In the genomic region with DNA sequence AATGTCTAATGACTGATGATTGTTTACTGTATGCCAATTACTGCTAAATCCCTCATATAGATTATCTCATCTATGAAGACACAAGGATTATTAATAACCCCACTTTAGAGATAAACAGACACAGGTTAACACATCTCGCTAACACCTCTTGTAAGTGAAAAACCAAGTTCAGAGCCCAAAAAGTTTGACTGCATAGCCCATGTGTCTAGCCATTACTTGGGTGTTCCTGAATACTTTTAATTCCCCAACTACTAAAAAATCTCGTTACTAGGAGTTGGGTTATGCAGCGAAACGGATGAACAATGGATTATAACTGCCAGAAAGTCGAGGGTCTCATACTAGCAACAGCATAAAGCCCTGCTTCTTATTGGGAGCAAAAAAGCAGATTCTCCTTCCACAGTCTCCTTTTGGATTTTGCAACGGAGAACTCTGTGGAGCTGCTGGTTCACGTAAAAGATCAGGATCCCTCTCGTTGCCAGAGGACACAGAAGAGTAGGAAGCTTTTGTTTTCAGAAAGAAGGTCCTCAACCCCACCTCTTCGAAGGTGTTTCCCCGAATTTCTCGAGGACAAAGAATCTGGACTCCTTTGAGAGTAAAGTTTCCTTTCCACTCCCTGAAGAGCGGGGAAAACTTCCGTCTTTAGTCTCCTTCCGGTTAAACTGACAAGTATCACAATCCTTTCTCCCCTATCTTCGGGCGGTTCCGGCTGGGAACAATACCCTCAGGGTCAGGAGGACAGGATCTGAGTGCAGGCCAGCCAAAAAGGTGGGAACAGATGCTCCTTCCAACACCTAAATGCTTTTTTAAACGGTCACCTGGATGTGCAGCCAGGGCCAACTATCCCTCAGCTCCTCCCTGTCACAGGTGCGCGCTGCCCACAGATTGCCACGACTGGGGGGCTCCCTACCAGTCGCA, we compare ENCODE assay signal across 8 cellular contexts. TPM values are rescaled to one million over a fixed set of nuclear protein-coding genes. Genes with fewer than 3 reads are reported as not detected.
DNase-seq lines count a peak whose midpoint lies in the region; ATAC-seq, FAIRE-seq and TF ChIP-seq lines count a peak whose summit lies in the region.

No MANE protein-coding gene starts in this region.

- peak overlapping the region; percentile 100 for H3K27ac Mint-ChIP-seq in T-cell

- H3K4me3 ChIP-seq in HUES48 (ENCODE audit: low read depth, low read length) (peak overlapping the region; percentile 90), epithelial cell of proximal tubule (ENCODE audit: low read depth, low read length) (peak overlapping the region; percentile 79)

- H3K36me3 Mint-ChIP-seq in T-cell = peaks cover 28% of the 10 kb centered on the region

- POLR2A ChIA-PET in T-cell (lab: Charles Lee) = interaction anchor here (0.6 to 7.1 kb wide), 10 partner anchors 8 to 316 kb away, joined by 3 to 164 read pairs (median 3); partner anchors contain the start of genes EIF4G2 (in 2 of the 2), CTR9 (in 1 of the 2) and RNF141 (in 1 of the 2)

- H3K36me3 ChIP-seq in HUES48 (ENCODE audit: control insufficient read depth, insufficient read depth, low read length) = peaks cover 42% of the 10 kb centered on the region

- DNase-seq in activated CD4-positive, alpha-beta T cell treated with anti-CD3 and anti-CD28 coated beads for 24 hours (ENCODE audit: low read depth in 2 of 2) = peak; percentile 6 to 11
- DNase-seq in activated CD4-positive, alpha-beta T cell treated with anti-CD3 and anti-CD28 coated beads for 48 hours = no peak
- peak in 6 of 34 experiments; percentile 1 to 33 (median 6) for DNase-seq in T-cell
- no peak for DNase-seq in epithelial cell of proximal tubule (ENCODE audit: low read depth)
- DNase-seq in middle frontal gyrus (ENCODE audit: extremely low spot score, low spot score) = peak; percentile 21
- peak; percentile 28 for DNase-seq in urothelium cell line (ENCODE audit: low spot score)

- ATAC-seq in GM21528 (IDR thresholded peaks at IDR 0.05; ENCODE audit: low FRiP score, unreplicated experiment) (peak; percentile 18), T-cell (replicated peaks in 1 of 4) (peak; percentile 5 to 23 (median 10))

- peak overlapping the region; percentile 90 for H3K9ac ChIP-seq in HUES48 (ENCODE audit: low read depth, low read length)

- peak overlapping the region; percentile 96 for H3K27ac ChIP-seq in HUES48 (ENCODE audit: low read depth, low read length)

- H3K4me3 Mint-ChIP-seq in T-cell = peak overlapping the region; percentile 98 to 100 (median 100)

- H3K9me3 ChIP-seq in HUES48 (ENCODE audit: control insufficient read depth, insufficient read depth, low read length) = no peaks in the 10 kb centered on the region

- H3K27me3 ChIP-seq in HUES48 (ENCODE audit: control insufficient read depth, insufficient read depth, low read length) = no peaks in the 10 kb centered on the region

- H3K9me3 Mint-ChIP-seq in T-cell = no peaks in the 10 kb centered on the region

- FAIRE-seq in urothelium cell line (lab: Jason Lieb, UNC) = no peak

- no peak for TF ChIP-seq CTCF in epithelial cell of proximal tubule (conservative IDR thresholded peaks at IDR 0.05; ENCODE audit: low read depth, low read length)

- CTCF ChIA-PET in T-cell (lab: Charles Lee) = interaction anchor here (0.5 to 4.7 kb wide), 7 partner anchors 8 to 316 kb away, joined by 3 to 60 read pairs (median 4); partner anchors contain the start of genes CTR9 (in 1 of the 2), EIF4G2 (in 1 of the 2) and RNF141 (in 1 of the 2)

- peaks cover 41 to 54% (median 50%) of the 10 kb centered on the region in 3 donors for H3K4me1 Mint-ChIP-seq in T-cell

- H3K27me3 Mint-ChIP-seq in T-cell = no peaks in the 10 kb centered on the region

- H3K4me1 ChIP-seq in HUES48 (ENCODE audit: control insufficient read depth, insufficient read depth, low read length) = peaks cover 8% of the 10 kb centered on the region; the same call in 1 of the 2 replicates

RNA-seq across cellular contexts. Expression of gene ZBED5, which starts 0.9 kb away (rescaled TPM):
- total RNA-seq in T-cell (100 to 1,000 TPM in 3 of 5 donors, 10 to 100 TPM in 2; 70.1 to 112 (median 106) TPM), epithelial cell of proximal tubule (17.5 and 19.8 TPM in 2 replicates)

RNA-seq across cellular contexts. Expression of gene EIF4G2, which starts 48.2 kb away (rescaled TPM):
- 1,000 to 10,000 TPM in 1 of 5 donors, 100 to 1,000 TPM in 4; 575 to 1,022 (median 643) TPM for total RNA-seq in T-cell
- total RNA-seq in epithelial cell of proximal tubule = 528 and 712 TPM in 2 replicates

Comparison
In these comparisons a context has a peak if more than half of its experiments do, and no peak if none do; other contexts are left out.
1. DNase-seq: peak in activated CD4-positive, alpha-beta T cell treated with anti-CD3 and anti-CD28 coated beads for 24 hours (2 of 2), middle frontal gyrus (single experiment) and urothelium cell line (single experiment); none in activated CD4-positive, alpha-beta T cell treated with anti-CD3 and anti-CD28 coated beads for 48 hours (single experiment) and epithelial cell of proximal tubule (single experiment).